In genomic region chr3:4524423-4524769, GRCh38 we compare ENCODE assay signal across 14 cellular contexts. TPM values are rescaled to one million over a fixed set of nuclear protein-coding genes. Genes with fewer than 3 reads are reported as not detected.
A peak's percentile ranks its signal among the peaks of the same experiment; 100 is the strongest.
DNase-seq lines count a peak whose midpoint lies in the region; ATAC-seq and TF ChIP-seq lines count a peak whose summit lies in the region.
"Had no signal": no experiment of that assay in that cellular context is flagged by ENCODE, and none has a peak within 500 bp of the region (broad histone marks: within the 10 kb centered on the region; RNA-seq: fewer than 3 reads in every experiment).

No MANE protein-coding gene starts in this region.

- dilution Hi-C loops in mammary epithelial cell (cut with HindIII; ENCODE audit: low sequenced_read_pairs) = no loop called here

- DNase-seq in HS-5 (ENCODE audit: low read depth) = peak; percentile 31
- DNase-seq in mammary epithelial cell = peak; percentile 56
- no peak for DNase-seq in left ventricle myocardium inferior
- no peak for DNase-seq in ACHN
- DNase-seq in naive thymus-derived CD4-positive, alpha-beta T cell = no peak
- DNase-seq in osteoblast (ENCODE audit: insufficient read length, low spot score, missing footprints) = no peak
- DNase-seq: activated CD4-positive, alpha-beta memory T cell treated with anti-CD3 and anti-CD28 coated beads for 36 hours; islet precursor cell; NCI-H2029; retina had no signal

- peaks cover 0 to 2% (median 0%) of the 10 kb centered on the region in 11 donors for H3K9me3 Mint-ChIP-seq in naive thymus-derived CD4-positive, alpha-beta T cell
- H3K9me3 Mint-ChIP-seq: activated CD4-positive, alpha-beta memory T cell treated with anti-CD3 and anti-CD28 coated beads for 36 hours; T-helper 2 cell treated with Interferon-gamma antibody and Interleukin-4, amounts not matched to agents 5 μg/mL and 100 μg/mL, for 36 hours had no signal

- WGBS in mammary epithelial cell (ENCODE audit: low coverage, missing lambda C conversion rate) = 0% methylated on average over 2 of the region's 2 CpGs

- H2AFZ ChIP-seq in mammary epithelial cell (ENCODE audit: low read depth, low read length) = no peak overlapping the region
- H2AFZ ChIP-seq in osteoblast (ENCODE audit: low read length) = no peak overlapping the region

- no peak for ATAC-seq in GM21447 (IDR thresholded peaks at IDR 0.05; ENCODE audit: unreplicated experiment)
- no peak for ATAC-seq in naive thymus-derived CD4-positive, alpha-beta T cell

- intact Hi-C loops in mammary epithelial cell (cut with micrococcal nuclease) (no loop called here), left ventricle myocardium inferior (cut with micrococcal nuclease) (no loop called here)
- intact Hi-C loops in naive thymus-derived CD4-positive, alpha-beta T cell (cut with micrococcal nuclease) = no loop called here

- BruUV-seq in mammary epithelial cell (replicated peaks; lab: Mats Ljungman, UMichigan) = no TSS peak

- H3K4me1 Mint-ChIP-seq in naive thymus-derived CD4-positive, alpha-beta T cell = peaks cover 21 to 65% (median 33%) of the 10 kb centered on the region in 7 donors

- CTCF ChIA-PET in mammary epithelial cell (lab: Charles Lee; ENCODE audit: low non-redundant PET) = interaction anchor here (0.7 kb wide), 1 partner anchor 173 kb away, joined by 3 read pairs; no protein-coding TSS in a partner anchor
- CTCF ChIA-PET in naive thymus-derived CD4-positive, alpha-beta T cell (lab: Charles Lee) = no interaction called here

- POLR2A ChIA-PET in naive thymus-derived CD4-positive, alpha-beta T cell (lab: Charles Lee) = no interaction called here

- H3K27ac Mint-ChIP-seq in naive thymus-derived CD4-positive, alpha-beta T cell = no peak overlapping the region
- H3K27ac Mint-ChIP-seq: activated CD4-positive, alpha-beta memory T cell treated with anti-CD3 and anti-CD28 coated beads for 36 hours; brain; T-helper 2 cell treated with Interferon-gamma antibody and Interleukin-4, amounts not matched to agents 5 μg/mL and 100 μg/mL, for 36 hours had no signal

- H3K79me2 ChIP-seq in mammary epithelial cell (ENCODE audit: insufficient read depth, low read length) = no peaks in the 10 kb centered on the region
- no peaks in the 10 kb centered on the region for H3K79me2 ChIP-seq in osteoblast (ENCODE audit: insufficient read depth, low read length)

- in situ Hi-C loops in mammary epithelial cell (cut with MboI; ENCODE audit: low sequenced_read_pairs in 2 of 2) (no loop called here), ACHN (cut with HindIII; ENCODE audit: low pct_ligation_motif_present, low pct_unique_long_range_greater_than_20kb, low sequenced_read_pairs) (no loop called here)

- no peak overlapping the region for H3K4me3 Mint-ChIP-seq in naive thymus-derived CD4-positive, alpha-beta T cell
- H3K4me3 Mint-ChIP-seq: activated CD4-positive, alpha-beta memory T cell treated with anti-CD3 and anti-CD28 coated beads for 36 hours; brain; T-helper 2 cell treated with Interferon-gamma antibody and Interleukin-4, amounts not matched to agents 5 μg/mL and 100 μg/mL, for 36 hours had no signal

- peak overlapping the region; percentile 62 to 85 (median 77) for H3K4me2 ChIP-seq in BLaER1 treated with 17β-estradiol and CSF1 and Interleukin-3, amounts not matched to agents 10 nM and 100 nM
- no peak overlapping the region for H3K4me2 ChIP-seq in mammary epithelial cell (ENCODE audit: insufficient read depth, low read depth, low read length)
- no peak overlapping the region for H3K4me2 ChIP-seq in osteoblast (ENCODE audit: insufficient read depth, low read length)

- no peak overlapping the region for H3K9ac ChIP-seq in BLaER1 treated with 17β-estradiol and CSF1 and Interleukin-3, amounts not matched to agents 10 nM and 100 nM
- H3K9ac ChIP-seq in mammary epithelial cell (ENCODE audit: insufficient read depth, low read length) = no peak overlapping the region

- H3K27me3 Mint-ChIP-seq in naive thymus-derived CD4-positive, alpha-beta T cell = no peaks in the 10 kb centered on the region
- H3K27me3 Mint-ChIP-seq: activated CD4-positive, alpha-beta memory T cell treated with anti-CD3 and anti-CD28 coated beads for 36 hours had no signal

- H3K4me3 ChIP-seq in BLaER1 treated with 17β-estradiol and CSF1 and Interleukin-3, amounts not matched to agents 10 nM and 100 nM = no peak overlapping the region
- no peak overlapping the region for H3K4me3 ChIP-seq in mammary epithelial cell (replicated peaks in 1 of 3; ENCODE audit: insufficient read depth in 1 of 3, low read depth in 2 of 3, low read length in 3 of 3)
- H3K4me3 ChIP-seq in left ventricle myocardium inferior = peak overlapping the region; percentile 5
- no peak overlapping the region for H3K4me3 ChIP-seq in naive thymus-derived CD4-positive, alpha-beta T cell (ENCODE audit: low read length)
- H3K4me3 ChIP-seq in osteoblast (ENCODE audit: insufficient read depth, low read length) = no peak overlapping the region

- H3K36me3 ChIP-seq in BLaER1 treated with 17β-estradiol and CSF1 and Interleukin-3, amounts not matched to agents 10 nM and 100 nM = peaks cover 5 to 27% (median 21%) of the 10 kb centered on the region in 11 experiments; a peak in 18 of 22 replicates
- H3K36me3 ChIP-seq in mammary epithelial cell (ENCODE audit: insufficient read depth, low read length) (no peaks in the 10 kb centered on the region), left ventricle myocardium inferior (no peaks in the 10 kb centered on the region), osteoblast (ENCODE audit: insufficient read depth, low read length) (no peaks in the 10 kb centered on the region)
- H3K36me3 ChIP-seq in naive thymus-derived CD4-positive, alpha-beta T cell (ENCODE audit: control insufficient read depth in 2 of 3, insufficient read depth in 3 of 3, low read length in 3 of 3) = peaks cover 0 to 8% (median 0%) of the 10 kb centered on the region in 3 experiments

- no peak for TF ChIP-seq CTCF in mammary epithelial cell (conservative IDR thresholded peaks at IDR 0.05 in 1 of 2, IDR thresholded peaks at IDR 0.05 in 1 of 2; ENCODE audit: extremely low read depth in 1 of 2, insufficient read depth in 1 of 2, low read depth in 1 of 2, low read length in 2 of 2)
- TF ChIP-seq CTCF in left ventricle myocardium inferior (IDR thresholded peaks at IDR 0.05; ENCODE audit: borderline replicate concordance) = no peak
- no peak for TF ChIP-seq CTCF in osteoblast (IDR thresholded peaks at IDR 0.05; ENCODE audit: extremely low read depth, low read depth, low read length)

- H3K27ac ChIP-seq in BLaER1 treated with 17β-estradiol and CSF1 and Interleukin-3, amounts not matched to agents 10 nM and 100 nM = no peak overlapping the region
- H3K27ac ChIP-seq in mammary epithelial cell (ENCODE audit: insufficient read depth, low read depth, low read length) (no peak overlapping the region), left ventricle myocardium inferior (replicated peaks) (peak overlapping the region; percentile 57), osteoblast (ENCODE audit: low read depth, low read length) (no peak overlapping the region)
- H3K27ac ChIP-seq in naive thymus-derived CD4-positive, alpha-beta T cell (ENCODE audit: low read depth, low read length) = no peak overlapping the region

- peaks cover 0 to 14% (median 0%) of the 10 kb centered on the region in 11 experiments; a peak in 2 of 22 replicates for H3K27me3 ChIP-seq in BLaER1 treated with 17β-estradiol and CSF1 and Interleukin-3, amounts not matched to agents 10 nM and 100 nM
- H3K27me3 ChIP-seq in mammary epithelial cell (ENCODE audit: insufficient read depth, low read length) = no peaks in the 10 kb centered on the region
- no peaks in the 10 kb centered on the region for H3K27me3 ChIP-seq in left ventricle myocardium inferior (ENCODE audit: low read depth)
- H3K27me3 ChIP-seq in naive thymus-derived CD4-positive, alpha-beta T cell (ENCODE audit: control insufficient read depth in 2 of 2, insufficient read depth in 2 of 2, low read length in 2 of 2) = no peaks in the 10 kb centered on the region
- no peaks in the 10 kb centered on the region for H3K27me3 ChIP-seq in osteoblast (ENCODE audit: insufficient read depth, low read length)

- peaks cover 22 to 58% (median 30%) of the 10 kb centered on the region in 10 experiments for H3K4me1 ChIP-seq in BLaER1 treated with 17β-estradiol and CSF1 and Interleukin-3, amounts not matched to agents 10 nM and 100 nM
- peaks cover 6% of the 10 kb centered on the region for H3K4me1 ChIP-seq in mammary epithelial cell (ENCODE audit: insufficient read depth, low read length)
- H3K4me1 ChIP-seq in left ventricle myocardium inferior = peaks cover 69% of the 10 kb centered on the region
- peaks cover 3 to 6% of the 10 kb centered on the region in 2 donors for H3K4me1 ChIP-seq in naive thymus-derived CD4-positive, alpha-beta T cell (ENCODE audit: control insufficient read depth in 2 of 2, insufficient read depth in 2 of 2, low read length in 2 of 2)
- H3K4me1 ChIP-seq in osteoblast (ENCODE audit: insufficient read depth, low read length) = no peaks in the 10 kb centered on the region

- peaks cover 0 to 94% (median 18%) of the 10 kb centered on the region in 11 experiments; a peak in 14 of 22 replicates for H4K20me1 ChIP-seq in BLaER1 treated with 17β-estradiol and CSF1 and Interleukin-3, amounts not matched to agents 10 nM and 100 nM
- H4K20me1 ChIP-seq in mammary epithelial cell (ENCODE audit: insufficient read depth, low read length) (no peaks in the 10 kb centered on the region), osteoblast (ENCODE audit: insufficient read depth, low read length) (no peaks in the 10 kb centered on the region)

- H3K9me3 ChIP-seq in BLaER1 treated with 17β-estradiol and CSF1 and Interleukin-3, amounts not matched to agents 10 nM and 100 nM (replicated peaks in 1 of 11) = no peaks in the 10 kb centered on the region
- H3K9me3 ChIP-seq in mammary epithelial cell (replicated peaks; ENCODE audit: insufficient read depth, low read length) (no peaks in the 10 kb centered on the region), left ventricle myocardium inferior (replicated peaks) (no peaks in the 10 kb centered on the region), osteoblast (ENCODE audit: low read depth, low read length) (no peaks in the 10 kb centered on the region)
- H3K9me3 ChIP-seq in naive thymus-derived CD4-positive, alpha-beta T cell (ENCODE audit: control insufficient read depth in 2 of 3, low read length in 3 of 3) = no peaks in the 10 kb centered on the region

- H3K36me3 Mint-ChIP-seq in naive thymus-derived CD4-positive, alpha-beta T cell = peaks cover 4 to 40% (median 22%) of the 10 kb centered on the region in 5 donors
- H3K36me3 Mint-ChIP-seq: brain had no signal

RNA-seq across cellular contexts. Expression of gene ITPR1, which starts 31.2 kb away (rescaled TPM):
- total RNA-seq in mammary epithelial cell (10 to 100 TPM; 15.6 to 33.2 TPM), left ventricle myocardium inferior (29.0 TPM), osteoblast (16.6 and 19.7 TPM in 2 replicates)
- 9.2 TPM for polyA plus RNA-seq in mammary epithelial cell
- 58.6 TPM for polyA minus RNA-seq in mammary epithelial cell
- total RNA-seq in naive thymus-derived CD4-positive, alpha-beta T cell = 100 to 1,000 TPM in 1 of 5 experiments, 10 to 100 TPM in 4; 66.7 to 118 (median 90.7) TPM
- polyA plus RNA-seq in naive thymus-derived CD4-positive, alpha-beta T cell = 10 to 100 TPM; 15.1 to 15.3 TPM

RNA-seq across cellular contexts. Expression of gene SUMF1, which starts 57.3 kb away (rescaled TPM):
- 10 to 100 TPM; 31.4 to 87.7 TPM for total RNA-seq in mammary epithelial cell
- 37.6 TPM for polyA plus RNA-seq in mammary epithelial cell
- polyA minus RNA-seq in mammary epithelial cell = 22.4 TPM
- total RNA-seq in left ventricle myocardium inferior = 8.6 TPM
- 10 to 100 TPM in 4 of 5 experiments, 1 to 10 TPM in 1; 9.2 to 20.0 (median 16.0) TPM for total RNA-seq in naive thymus-derived CD4-positive, alpha-beta T cell
- polyA plus RNA-seq in naive thymus-derived CD4-positive, alpha-beta T cell = 10 to 100 TPM; 28.6 to 31.0 TPM
- 94.5 and 99.6 TPM in 2 replicates for total RNA-seq in osteoblast

Comparison
In these comparisons a context has a peak if more than half of its experiments do, and no peak if none do; other contexts are left out.
1. H3K4me2 ChIP-seq: peak in BLaER1 treated with 17β-estradiol and CSF1 and Interleukin-3, amounts not matched to agents 10 nM and 100 nM (11 of 11); none in mammary epithelial cell (single experiment) and osteoblast (single experiment).
2. DNase-seq: peak in HS-5 (single experiment) and mammary epithelial cell (single experiment); none in left ventricle myocardium inferior (single experiment), ACHN (single experiment), naive thymus-derived CD4-positive, alpha-beta T cell (0 of 9) and osteoblast (single experiment).